Comparison of ENCODE assay signal across 2 cellular contexts in genomic region chr2:150267651-150268415, GRCh38.
TF ChIP-seq lines count a peak whose summit lies in the region.

No MANE protein-coding gene starts in this region.

TF ChIP-seq in GM23338, 12 proteins besides CTCF, POLR2A, EP300 and RAD21 (continued from another document):
- TF ChIP-seq REST (IDR thresholded peaks at IDR 0.05; ENCODE audit: unreplicated experiment) (no peak), EZH2 (IDR thresholded peaks at IDR 0.05; ENCODE audit: low read depth, unreplicated experiment) (no peak), JUNB (IDR thresholded peaks at IDR 0.05; ENCODE audit: unreplicated experiment) (no peak), POLR2AphosphoS5 (IDR thresholded peaks at IDR 0.05; ENCODE audit: low read depth) (no peak), NANOG (IDR thresholded peaks at IDR 0.05; ENCODE audit: borderline replicate concordance) (peak; percentile 74; the same call in 1 of the 2 replicates), CREB1 (CRISPR knock-in tag; IDR thresholded peaks at IDR 0.05; ENCODE audit: low read depth) (no peak), STAT1 (IDR thresholded peaks at IDR 0.05; ENCODE audit: unreplicated experiment) (no peak), EZH2phosphoT487 (IDR thresholded peaks at IDR 0.05; ENCODE audit: unreplicated experiment) (no peak), ZNF331 (CRISPR knock-in tag; IDR thresholded peaks at IDR 0.05; ENCODE audit: low read depth) (no peak), ZNF462 (CRISPR knock-in tag; IDR thresholded peaks at IDR 0.05) (peak; percentile 58; the same call in 1 of the 2 replicates)

TF ChIP-seq in endothelial cell of umbilical vein, 7 proteins besides CTCF, POLR2A, EP300 and RAD21 (continued from another document):
- TF ChIP-seq JUN (IDR thresholded peaks at IDR 0.05; ENCODE audit: borderline replicate concordance, insufficient read depth, insufficient read length, low read depth) (no peak), MYC (IDR thresholded peaks at IDR 0.05; ENCODE audit: low read depth, low read length) (no peak)
TF ChIP-seq in endothelial cell of umbilical vein: peak in this region for 0.
